In genomic region chr12:50934371-50934851, GRCh38 we compare ENCODE assay signal across 12 cellular contexts. TPM values are rescaled to one million over a fixed set of nuclear protein-coding genes. Genes with fewer than 3 reads are reported as not detected.
A peak's percentile ranks its signal among the peaks of the same experiment; 100 is the strongest.
DNase-seq lines count a peak whose midpoint lies in the region; ATAC-seq, FAIRE-seq and TF ChIP-seq lines count a peak whose summit lies in the region.
"Had no signal": no experiment of that assay in that cellular context is flagged by ENCODE, and none has a peak within 500 bp of the region (broad histone marks: within the 10 kb centered on the region; RNA-seq: fewer than 3 reads in every experiment).

No MANE protein-coding gene starts in this region.

- H3K79me2 ChIP-seq in trophoblast cell (ENCODE audit: control insufficient read depth, insufficient read depth, low read length, poor library complexity), result no peaks in the 10 kb centered on the region

- H3K27ac ChIP-seq in BLaER1 treated with 17β-estradiol and CSF1 and Interleukin-3, amounts not matched to agents 10 nM and 100 nM, result peak overlapping the region in 6 of 11 experiments; percentile 12 to 66 (median 33); a peak in 9 of 22 replicates
- H3K27ac ChIP-seq in SJSA1 (peak overlapping the region; percentile 82), foreskin keratinocyte (peak overlapping the region; percentile 19), trophoblast cell (ENCODE audit: low read depth, low read length) (peak overlapping the region; percentile 57)
- H3K27ac ChIP-seq: brain microvascular endothelial cell, WERI-Rb-1 had no signal

- FAIRE-seq in frontal cortex (lab: Jason Lieb, UNC), result no peak

- no peak overlapping the region for H2BK120ac ChIP-seq in trophoblast cell (ENCODE audit: insufficient read depth, low read length, poor library complexity)

- H3K9me3 ChIP-seq in BLaER1 treated with 17β-estradiol and CSF1 and Interleukin-3, amounts not matched to agents 10 nM and 100 nM (replicated peaks in 1 of 11), result peaks cover 25 to 36% (median 32%) of the 10 kb centered on the region in 11 experiments
- H3K9me3 ChIP-seq in SJSA1 (replicated peaks) (no peaks in the 10 kb centered on the region), trophoblast cell (ENCODE audit: insufficient read depth, low read depth, low read length) (peaks cover 3% of the 10 kb centered on the region)

- H3K4ac ChIP-seq in trophoblast cell (ENCODE audit: low read depth, low read length), result no peak overlapping the region

- H3K4me1 ChIP-seq in BLaER1 treated with 17β-estradiol and CSF1 and Interleukin-3, amounts not matched to agents 10 nM and 100 nM, result peaks cover 0 to 39% (median 17%) of the 10 kb centered on the region in 10 experiments; a peak in 10 of 20 replicates
- H3K4me1 ChIP-seq in SJSA1 (replicated peaks) (peaks cover 58% of the 10 kb centered on the region), foreskin keratinocyte (peaks cover 7% of the 10 kb centered on the region), trophoblast cell (ENCODE audit: control insufficient read depth in 1 of 2, insufficient read depth in 2 of 2, low read length in 2 of 2) (peaks cover 14 to 29% of the 10 kb centered on the region in 2 experiments)

- no peak overlapping the region for H4K12ac ChIP-seq in trophoblast cell (ENCODE audit: low read depth, low read length)

- H3K9ac ChIP-seq in BLaER1 treated with 17β-estradiol and CSF1 and Interleukin-3, amounts not matched to agents 10 nM and 100 nM, result no peak overlapping the region; a peak in 1 of 22 replicates
- no peak overlapping the region for H3K9ac ChIP-seq in trophoblast cell (ENCODE audit: low read length)

- H2BK12ac ChIP-seq in trophoblast cell (ENCODE audit: low read length), result no peak overlapping the region

- H2AK5ac ChIP-seq in trophoblast cell (ENCODE audit: low read length), result peak overlapping the region; percentile 9

- TF ChIP-seq CTCF in foreskin keratinocyte (conservative IDR thresholded peaks at IDR 0.05), result no peak

- H3K18ac ChIP-seq in trophoblast cell (ENCODE audit: low read length), result no peak overlapping the region

- H4K91ac ChIP-seq in trophoblast cell (ENCODE audit: low read depth, low read length), result no peak overlapping the region

- no peak for DNase-seq in SJSA1 (ENCODE audit: low read depth in 1 of 2, low spot score in 2 of 2)
- DNase-seq in foreskin keratinocyte, result peak in 1 of 2 donors; percentile 42
- peak in 1 of 2 donors; percentile 50 for DNase-seq in trophoblast cell
- DNase-seq in RKO (ENCODE audit: low spot score), result no peak
- no peak for DNase-seq in frontal cortex (ENCODE audit: low spot score in 2 of 2)
- DNase-seq in H7, result no peak
- DNase-seq: brain microvascular endothelial cell; CD4-positive, alpha-beta T cell; midbrain; WERI-Rb-1 had no signal

- ATAC-seq in foreskin keratinocyte (no peak), HG03045 (IDR thresholded peaks at IDR 0.05; ENCODE audit: unreplicated experiment) (no peak)

- H3K27me3 ChIP-seq in BLaER1 treated with 17β-estradiol and CSF1 and Interleukin-3, amounts not matched to agents 10 nM and 100 nM, result no peaks in the 10 kb centered on the region
- no peaks in the 10 kb centered on the region for H3K27me3 ChIP-seq in SJSA1 (replicated peaks)
- no peaks in the 10 kb centered on the region for H3K27me3 ChIP-seq in foreskin keratinocyte
- no peaks in the 10 kb centered on the region for H3K27me3 ChIP-seq in trophoblast cell (ENCODE audit: insufficient read depth, low read length)
- H3K27me3 ChIP-seq in H7 (ENCODE audit: control insufficient read depth, insufficient read depth, low read length), result no peaks in the 10 kb centered on the region
- H3K27me3 ChIP-seq: brain microvascular endothelial cell had no signal

- H3K14ac ChIP-seq in trophoblast cell (ENCODE audit: low read length), result no peak overlapping the region

- H3K4me2 ChIP-seq in BLaER1 treated with 17β-estradiol and CSF1 and Interleukin-3, amounts not matched to agents 10 nM and 100 nM, result peak overlapping the region in 7 of 11 experiments; percentile 4 to 75 (median 63); a peak in 11 of 22 replicates
- H3K4me2 ChIP-seq in trophoblast cell (ENCODE audit: low read length), result no peak overlapping the region

- H4K8ac ChIP-seq in trophoblast cell (ENCODE audit: low read depth, low read length), result no peak overlapping the region

- peak overlapping the region; percentile 75 for H2BK5ac ChIP-seq in trophoblast cell (ENCODE audit: low read depth, low read length, poor library complexity)

- H3K79me1 ChIP-seq in trophoblast cell (ENCODE audit: low read length), result peaks cover 12% of the 10 kb centered on the region

- H2AFZ ChIP-seq in trophoblast cell (ENCODE audit: insufficient read depth, low read length, poor library complexity), result no peak overlapping the region

- H3K4me3 ChIP-seq in BLaER1 treated with 17β-estradiol and CSF1 and Interleukin-3, amounts not matched to agents 10 nM and 100 nM, result no peak overlapping the region
- H3K4me3 ChIP-seq in SJSA1 (no peak overlapping the region), trophoblast cell (ENCODE audit: low read depth, low read length) (no peak overlapping the region), H7 (ENCODE audit: insufficient read depth, low read depth, low read length) (no peak overlapping the region)

- H3K23ac ChIP-seq in trophoblast cell (ENCODE audit: low read length), result no peak overlapping the region

- peaks cover 10 to 40% (median 28%) of the 10 kb centered on the region in 11 experiments; a peak in 20 of 22 replicates for H3K36me3 ChIP-seq in BLaER1 treated with 17β-estradiol and CSF1 and Interleukin-3, amounts not matched to agents 10 nM and 100 nM
- H3K36me3 ChIP-seq in SJSA1, result no peaks in the 10 kb centered on the region
- peaks cover 3 to 4% of the 10 kb centered on the region in 2 experiments for H3K36me3 ChIP-seq in trophoblast cell (ENCODE audit: control insufficient read depth in 1 of 2, insufficient read depth in 2 of 2, low read length in 2 of 2)
- no peaks in the 10 kb centered on the region for H3K36me3 ChIP-seq in H7 (replicated peaks; ENCODE audit: control insufficient read depth, insufficient read depth, low read length)
- H3K36me3 ChIP-seq: brain microvascular endothelial cell, WERI-Rb-1 had no signal

- WGBS in trophoblast cell (ENCODE audit: extremely low coverage, insufficient coverage, insufficient read length), result no CpG with 5 or more reads among the region's 3 CpGs

- H4K20me1 ChIP-seq in BLaER1 treated with 17β-estradiol and CSF1 and Interleukin-3, amounts not matched to agents 10 nM and 100 nM, result no peaks in the 10 kb centered on the region; a peak in 1 of 22 replicates

RNA-seq across cellular contexts. Expression of gene HIGD1C, which starts 17.9 kb away (rescaled TPM):
- total RNA-seq in SJSA1 (2014; rRNA removed; shearing (Covaris generic)), result not detected in 2 replicates
- not detected in 2 replicates for total RNA-seq in foreskin keratinocyte
- polyA plus RNA-seq in foreskin keratinocyte, result not detected in 2 replicates
- not detected in 2 replicates for polyA plus RNA-seq in trophoblast cell (2013)
- not detected for total RNA-seq in frontal cortex
- not detected in 2 replicates for total RNA-seq in H7 (2014; rRNA removed; shearing (Covaris generic))
- total RNA-seq: CD4-positive, alpha-beta T cell had no signal

Comparison
In these comparisons a context has a peak if more than half of its experiments do, and no peak if none do; other contexts are left out.
1. H3K27ac ChIP-seq: peak in every context shown above with its lines; median percentile 82 in SJSA1; 57 in trophoblast cell; 33 in BLaER1 treated with 17β-estradiol and CSF1 and Interleukin-3, amounts not matched to agents 10 nM and 100 nM; 19 in foreskin keratinocyte.